ENCODE assay signal across 8 cellular contexts in the genomic region with DNA sequence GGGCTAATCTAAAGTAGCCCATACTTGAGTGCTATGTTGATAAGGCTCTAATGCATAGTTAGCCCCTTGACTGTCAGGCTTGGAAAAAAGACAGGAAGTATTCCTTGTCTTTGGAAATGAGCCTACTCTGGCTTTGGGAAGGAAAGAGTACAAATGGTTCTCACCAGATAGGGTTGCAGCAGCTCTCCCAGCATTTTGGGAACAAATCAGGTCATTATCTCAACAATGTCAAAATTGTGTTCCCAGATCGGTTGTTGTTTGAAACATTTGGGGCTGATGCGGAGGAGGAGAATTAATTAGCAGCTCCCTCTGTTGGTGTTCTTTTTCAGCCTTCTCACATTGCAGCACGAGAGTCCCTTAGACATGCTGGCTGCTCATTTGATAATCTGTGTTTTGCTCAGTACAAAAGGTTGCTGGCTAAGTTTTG. TPM values are rescaled to one million over a fixed set of nuclear protein-coding genes. Genes with fewer than 3 reads are reported as not detected.
A peak's percentile ranks its signal among the peaks of the same experiment; 100 is the strongest.
DNase-seq lines count a peak whose midpoint lies in the region; ATAC-seq and TF ChIP-seq lines count a peak whose summit lies in the region.

No MANE protein-coding gene starts in this region.

- H3K36me3 ChIP-seq in mesodermal cell (ENCODE audit: control insufficient read depth, insufficient read depth, low read length) = no peaks in the 10 kb centered on the region

- no peak overlapping the region for H3K4me3 ChIP-seq in mesodermal cell (ENCODE audit: extremely low read depth, insufficient read depth, low read length, poor library complexity, severe bottlenecking)

- 0 to 10% methylated on average over 2 of the region's 3 CpGs for WGBS in mesodermal cell (ENCODE audit: insufficient coverage in 2 of 2), 2 experiments

- TF ChIP-seq CTCF in AG09319 (IDR thresholded peaks at IDR 0.05; ENCODE audit: low read depth, low read length) = peak; percentile 35

- ATAC-seq in HG03175 (IDR thresholded peaks at IDR 0.05; ENCODE audit: unreplicated experiment) (no peak), GM19455 (IDR thresholded peaks at IDR 0.05; ENCODE audit: unreplicated experiment) (no peak), HG02981 (IDR thresholded peaks at IDR 0.05; ENCODE audit: unreplicated experiment) (no peak)

- DNase-seq in AG09319 (ENCODE audit: extremely low read depth, low read depth) = no peak
- DNase-seq in NCI-H1694 treated with DMSO at 0.1 percent for 48 hours (lab: John Stamatoyannopoulos, UW) = peak; percentile 82
- DNase-seq in dermis blood vessel endothelial cell = peak; percentile 11
- DNase-seq in ACHN = no peak

- in situ Hi-C loops in ACHN (cut with HindIII; ENCODE audit: low pct_ligation_motif_present, low pct_unique_long_range_greater_than_20kb, low sequenced_read_pairs) = no loop called here

- peaks cover 15% of the 10 kb centered on the region for H3K4me1 ChIP-seq in mesodermal cell (ENCODE audit: control insufficient read depth, insufficient read depth, low read length, poor library complexity, severe bottlenecking)

- H3K9me3 ChIP-seq in mesodermal cell (ENCODE audit: control insufficient read depth, low read length) = no peaks in the 10 kb centered on the region

- peak overlapping the region; percentile 69 for H3K27ac ChIP-seq in mesodermal cell (ENCODE audit: low read depth, low read length, severe bottlenecking)

RNA-seq across cellular contexts. Expression of a gene that starts 42.3 kb away (rescaled TPM):
- 48.5 and 78.3 TPM in 2 replicates for total RNA-seq in dermis blood vessel endothelial cell
- 12.8 TPM for polyA plus RNA-seq in mesodermal cell (2013, experiment 1 of 2)
- 12.8 TPM for polyA plus RNA-seq in mesodermal cell (2013, experiment 2 of 2)

Comparison
In these comparisons a context has a peak if more than half of its experiments do, and no peak if none do; other contexts are left out.
1. DNase-seq: peak in NCI-H1694 treated with DMSO at 0.1 percent for 48 hours (single experiment) and dermis blood vessel endothelial cell (single experiment); none in AG09319 (single experiment) and ACHN (single experiment).